8 cellular contexts compared by ENCODE assay signal in the genomic region with DNA sequence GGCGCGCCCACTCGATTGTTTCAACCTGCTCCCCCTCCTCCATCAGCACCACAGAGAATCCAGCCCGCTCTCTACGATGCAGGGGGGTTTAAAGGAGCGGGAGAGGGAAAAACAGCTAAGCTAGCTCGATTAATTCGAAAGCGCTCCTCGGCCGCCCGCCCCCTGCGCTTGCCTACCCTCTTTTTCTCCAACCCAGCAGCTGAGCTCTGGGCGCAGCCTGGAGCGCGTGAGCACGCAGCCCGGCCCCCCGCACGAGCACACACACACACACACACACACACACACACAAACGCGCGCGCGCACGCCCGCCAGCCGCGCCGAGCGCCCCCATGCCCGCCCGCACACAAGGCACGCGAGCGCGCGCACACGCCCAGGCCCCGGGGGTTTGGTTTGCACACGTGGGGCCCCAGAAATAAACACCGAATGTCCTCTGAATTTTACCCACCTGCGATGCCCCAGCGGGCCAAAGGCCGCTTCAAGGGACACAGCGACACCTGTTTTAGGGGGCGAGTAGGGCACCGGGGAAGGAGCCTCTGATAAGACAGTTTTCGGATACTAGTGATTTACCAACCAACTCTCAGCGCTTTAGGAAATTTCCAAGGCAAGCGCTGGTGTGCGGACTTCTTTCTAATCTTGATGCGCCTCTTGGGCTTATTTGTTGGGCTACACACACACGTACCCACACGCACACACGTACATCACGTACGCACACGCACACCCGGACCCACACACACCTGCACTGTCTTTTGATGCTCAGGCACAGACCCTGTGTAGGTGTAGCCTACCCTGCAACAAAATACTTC. TPM values are rescaled to one million over a fixed set of nuclear protein-coding genes. Genes with fewer than 3 reads are reported as not detected.
DNase-seq lines count a peak whose midpoint lies in the region; FAIRE-seq and TF ChIP-seq lines count a peak whose summit lies in the region.

No MANE protein-coding gene starts in this region.

- no peak overlapping the region for H3K27ac ChIP-seq in small intestine (ENCODE audit: low read depth in 1 of 2, low read length in 1 of 2)

- WGBS in small intestine, 3 donors: 2 to 3% (median 2%) methylated on average over 47 to 60 of the region's 60 CpGs

- peak; percentile 59 for TF ChIP-seq CTCF in GM12872 (IDR thresholded peaks at IDR 0.05; ENCODE audit: insufficient read depth, low read depth, low read length)

- peaks cover 72% of the 10 kb centered on the region for H3K27me3 Mint-ChIP-seq in activated T-helper 1 cell treated with anti-CD3 and anti-CD28 coated beads, Interleukin-12 subunit alpha, Interleukin-12 subunit beta, Interleukin-2, Interleukin-4 antibody, amounts not matched to agents 30 ng/mL and 10 ng/mL and 1 ng/mL, durations not matched to agents 14 hours and 24 hours and 36 hours (ENCODE audit: insufficient read depth)
- peaks cover 75% of the 10 kb centered on the region for H3K27me3 Mint-ChIP-seq in stimulated activated naive CD8-positive, alpha-beta T cell treated with anti-CD3 and anti-CD28 coated beads, Interleukin-15, Interleukin-2, amounts not matched to agents 100 ng/mL and 50 ng/mL, for 24 hours

- H3K36me3 ChIP-seq in small intestine (ENCODE audit: control insufficient read depth in 2 of 2, insufficient read depth in 2 of 2, low read length in 2 of 2): no peaks in the 10 kb centered on the region

- H3K9me3 Mint-ChIP-seq in activated T-helper 1 cell treated with anti-CD3 and anti-CD28 coated beads, Interleukin-12 subunit alpha, Interleukin-12 subunit beta, Interleukin-2, Interleukin-4 antibody, amounts not matched to agents 30 ng/mL and 10 ng/mL and 1 ng/mL, durations not matched to agents 14 hours and 24 hours and 36 hours: peaks cover 10% of the 10 kb centered on the region
- H3K9me3 Mint-ChIP-seq in stimulated activated naive CD8-positive, alpha-beta T cell treated with anti-CD3 and anti-CD28 coated beads, Interleukin-15, Interleukin-2, amounts not matched to agents 100 ng/mL and 50 ng/mL, for 24 hours: no peaks in the 10 kb centered on the region

- H3K4me3 ChIP-seq in small intestine (ENCODE audit: low read depth in 1 of 2, low read length in 2 of 2): peak overlapping the region in 1 of 2 donors; percentile 38

- no peak for FAIRE-seq in small intestine (lab: Jason Lieb, UNC)

- H3K36me3 Mint-ChIP-seq in activated T-helper 1 cell treated with anti-CD3 and anti-CD28 coated beads, Interleukin-12 subunit alpha, Interleukin-12 subunit beta, Interleukin-2, Interleukin-4 antibody, amounts not matched to agents 30 ng/mL and 10 ng/mL and 1 ng/mL, durations not matched to agents 14 hours and 24 hours and 36 hours (ENCODE audit: low read depth): peaks cover 7% of the 10 kb centered on the region
- peaks cover 6% of the 10 kb centered on the region for H3K36me3 Mint-ChIP-seq in stimulated activated naive CD8-positive, alpha-beta T cell treated with anti-CD3 and anti-CD28 coated beads, Interleukin-15, Interleukin-2, amounts not matched to agents 100 ng/mL and 50 ng/mL, for 24 hours (ENCODE audit: low read depth)

- peak overlapping the region; percentile 81 for H3K4me3 Mint-ChIP-seq in activated T-helper 1 cell treated with anti-CD3 and anti-CD28 coated beads, Interleukin-12 subunit alpha, Interleukin-12 subunit beta, Interleukin-2, Interleukin-4 antibody, amounts not matched to agents 30 ng/mL and 10 ng/mL and 1 ng/mL, durations not matched to agents 14 hours and 24 hours and 36 hours
- H3K4me3 Mint-ChIP-seq in stimulated activated naive CD8-positive, alpha-beta T cell treated with anti-CD3 and anti-CD28 coated beads, Interleukin-15, Interleukin-2, amounts not matched to agents 100 ng/mL and 50 ng/mL, for 24 hours: peak overlapping the region; percentile 70

- peak; percentile 22 for DNase-seq in AG08396 (ENCODE audit: low spot score)
- DNase-seq in NCI-H2171 treated with DMSO at 0.1 percent for 48 hours (lab: John Stamatoyannopoulos, UW): peak; percentile 68
- DNase-seq in activated T-helper 1 cell treated with anti-CD3 and anti-CD28 coated beads, Interleukin-12 subunit alpha, Interleukin-12 subunit beta, Interleukin-2, Interleukin-4 antibody, amounts not matched to agents 30 ng/mL and 10 ng/mL and 1 ng/mL, durations not matched to agents 14 hours and 24 hours and 36 hours (ENCODE audit: low spot score): no peak
- DNase-seq in iPS-NIHi11 (ENCODE audit: low spot score): peak; percentile 46
- no peak for DNase-seq in small intestine
- DNase-seq in mucosa of gallbladder (ENCODE audit: low spot score): no peak

- peaks cover 45% of the 10 kb centered on the region for H3K4me1 Mint-ChIP-seq in activated T-helper 1 cell treated with anti-CD3 and anti-CD28 coated beads, Interleukin-12 subunit alpha, Interleukin-12 subunit beta, Interleukin-2, Interleukin-4 antibody, amounts not matched to agents 30 ng/mL and 10 ng/mL and 1 ng/mL, durations not matched to agents 14 hours and 24 hours and 36 hours (ENCODE audit: low read depth)
- peaks cover 49% of the 10 kb centered on the region for H3K4me1 Mint-ChIP-seq in stimulated activated naive CD8-positive, alpha-beta T cell treated with anti-CD3 and anti-CD28 coated beads, Interleukin-15, Interleukin-2, amounts not matched to agents 100 ng/mL and 50 ng/mL, for 24 hours (ENCODE audit: low read depth)

- intact Hi-C loops in activated T-helper 1 cell treated with anti-CD3 and anti-CD28 coated beads, Interleukin-12 subunit alpha, Interleukin-12 subunit beta, Interleukin-2, Interleukin-4 antibody, amounts not matched to agents 30 ng/mL and 10 ng/mL and 1 ng/mL, durations not matched to agents 14 hours and 24 hours and 36 hours (cut with micrococcal nuclease): loop anchor here (2.0 to 10.0 kb wide), 6 partner anchors 13 to 1720 kb away; partner anchors contain the start of genes BMP6, CDYL, DSP and PPP1R3G

- no peaks in the 10 kb centered on the region for H3K9me3 ChIP-seq in small intestine (ENCODE audit: control insufficient read depth, low read depth)

- H3K27me3 ChIP-seq in small intestine (ENCODE audit: control insufficient read depth in 2 of 2, insufficient read depth in 2 of 2, low read length in 2 of 2): peaks cover 11 to 48% of the 10 kb centered on the region in 2 donors

- H3K4me1 ChIP-seq in small intestine (ENCODE audit: control insufficient read depth in 2 of 2, insufficient read depth in 1 of 2, low read depth in 1 of 2, low read length in 1 of 2): peaks cover 2% of the 10 kb centered on the region in 2 donors

- H3K27ac Mint-ChIP-seq in activated T-helper 1 cell treated with anti-CD3 and anti-CD28 coated beads, Interleukin-12 subunit alpha, Interleukin-12 subunit beta, Interleukin-2, Interleukin-4 antibody, amounts not matched to agents 30 ng/mL and 10 ng/mL and 1 ng/mL, durations not matched to agents 14 hours and 24 hours and 36 hours: peak overlapping the region; percentile 50
- H3K27ac Mint-ChIP-seq in stimulated activated naive CD8-positive, alpha-beta T cell treated with anti-CD3 and anti-CD28 coated beads, Interleukin-15, Interleukin-2, amounts not matched to agents 100 ng/mL and 50 ng/mL, for 24 hours: peak overlapping the region; percentile 76

RNA-seq across cellular contexts. Expression of gene NRN1, which starts 0.8 kb away (rescaled TPM):
- 2.8 and 3.0 TPM in 2 replicates for total RNA-seq in activated T-helper 1 cell treated with anti-CD3 and anti-CD28 coated beads, Interleukin-12 subunit alpha, Interleukin-12 subunit beta, Interleukin-2, Interleukin-4 antibody, amounts not matched to agents 30 ng/mL and 10 ng/mL and 1 ng/mL, durations not matched to agents 14 hours and 24 hours and 36 hours
- 10 to 100 TPM in 1 of 3 donors, 1 to 10 TPM in 1, not detected in 1; 3.2 to 13.2 TPM for polyA plus RNA-seq in small intestine
- total RNA-seq in mucosa of gallbladder: 6.4 TPM

Comparison
In these comparisons a context has a peak if more than half of its experiments do, and no peak if none do; other contexts are left out.
1. DNase-seq: peak in AG08396 (single experiment), NCI-H2171 treated with DMSO at 0.1 percent for 48 hours (single experiment) and iPS-NIHi11 (single experiment); none in activated T-helper 1 cell treated with anti-CD3 and anti-CD28 coated beads, Interleukin-12 subunit alpha, Interleukin-12 subunit beta, Interleukin-2, Interleukin-4 antibody, amounts not matched to agents 30 ng/mL and 10 ng/mL and 1 ng/mL, durations not matched to agents 14 hours and 24 hours and 36 hours (single experiment), small intestine (single experiment) and mucosa of gallbladder (single experiment).